Comparison of ENCODE assay signal across 20 cellular contexts in genomic region chr3:52367891-52368880, GRCh38. TPM values are rescaled to one million over a fixed set of nuclear protein-coding genes. Genes with fewer than 3 reads are reported as not detected.
DNase-seq lines count a peak whose midpoint lies in the region; ATAC-seq lines count a peak whose summit lies in the region.
"Had no signal": no experiment of that assay in that cellular context is flagged by ENCODE, and none has a peak within 500 bp of the region (broad histone marks: within the 10 kb centered on the region; RNA-seq: fewer than 3 reads in every experiment).

No MANE protein-coding gene starts in this region.

- H3K27ac Mint-ChIP-seq in effector memory CD8-positive, alpha-beta T cell, result peak overlapping the region; percentile 44 to 81
- H3K27ac Mint-ChIP-seq: activated CD4-positive, alpha-beta memory T cell treated with anti-CD3 and anti-CD28 coated beads, Interleukin-2, amount 10 ng/mL, durations not matched to agents 7 days and 5 days; activated naive CD8-positive, alpha-beta T cell; B cell had no signal

- DNase-seq in amygdala (lab: John Stamatoyannopoulos, UW) (peak in 36 of 56 donors; percentile 7 to 70 (median 41)), left kidney (ENCODE audit: low read depth, low spot score) (peak; percentile 24), sciatic nerve (ENCODE audit: low spot score) (no peak), posterior vena cava (ENCODE audit: low spot score) (no peak), NCI-H2196 (lab: John Stamatoyannopoulos, UW; ENCODE audit: unreplicated experiment) (no peak)
- no peak for DNase-seq in effector memory CD8-positive, alpha-beta T cell
- no peak for DNase-seq in effector CD8-positive, alpha-beta T cell (lab: John Stamatoyannopoulos, UW)
- DNase-seq: activated CD4-positive, alpha-beta memory T cell treated with anti-CD3 and anti-CD28 coated beads, Interleukin-2, amount 10 ng/mL, durations not matched to agents 7 days and 5 days; activated T-cell treated with anti-CD3 and anti-CD28 coated beads, Interleukin-2, amount 50 U/mL, for 48 hours; Calu3; GDM1; Karpas-422; left ventricle myocardium superior; NCI-H1092 treated with DMSO at 0.1 percent for 48 hours; NCI-H2107; PC-9; stimulated activated CD4-positive, alpha-beta T cell treated with anti-CD3 and anti-CD28 coated beads, Interleukin-4, amount 100 ng/mL, for 4 hours; T-helper 2 cell had no signal

- no peak for ATAC-seq in effector memory CD8-positive, alpha-beta T cell (replicated peaks)
- ATAC-seq in sciatic nerve, result peak; percentile 43
- ATAC-seq: left ventricle myocardium superior had no signal

- H3K27me3 Mint-ChIP-seq in effector memory CD8-positive, alpha-beta T cell, result no peaks in the 10 kb centered on the region
- H3K27me3 Mint-ChIP-seq: activated CD4-positive, alpha-beta memory T cell treated with anti-CD3 and anti-CD28 coated beads, Interleukin-2, amount 10 ng/mL, durations not matched to agents 7 days and 5 days; activated naive CD8-positive, alpha-beta T cell; B cell had no signal

- peaks cover 26% of the 10 kb centered on the region for H3K36me3 Mint-ChIP-seq in effector memory CD8-positive, alpha-beta T cell (ENCODE audit: insufficient read depth)
- H3K36me3 Mint-ChIP-seq: activated naive CD8-positive, alpha-beta T cell had no signal

- no peak overlapping the region for H3K4me3 Mint-ChIP-seq in effector memory CD8-positive, alpha-beta T cell
- H3K4me3 Mint-ChIP-seq: activated CD4-positive, alpha-beta memory T cell treated with anti-CD3 and anti-CD28 coated beads, Interleukin-2, amount 10 ng/mL, durations not matched to agents 7 days and 5 days; activated naive CD8-positive, alpha-beta T cell; B cell had no signal

- H3K4me1 Mint-ChIP-seq in effector memory CD8-positive, alpha-beta T cell (ENCODE audit: low read depth in 2 of 2), result peaks cover 0 to 7% of the 10 kb centered on the region in 2 donors

- intact Hi-C loops in sciatic nerve (cut with DNase I), result no loop called here
- intact Hi-C loops in posterior vena cava (cut with DNase I), result no loop called here

- no peaks in the 10 kb centered on the region for H3K9me3 Mint-ChIP-seq in effector memory CD8-positive, alpha-beta T cell
- H3K9me3 Mint-ChIP-seq: activated CD4-positive, alpha-beta memory T cell treated with anti-CD3 and anti-CD28 coated beads, Interleukin-2, amount 10 ng/mL, durations not matched to agents 7 days and 5 days had no signal

RNA-seq across cellular contexts. Expression of gene BAP1, which starts 41.6 kb away (rescaled TPM):
- total RNA-seq in sciatic nerve, result 59.5 TPM
- total RNA-seq in posterior vena cava, result 10 to 100 TPM; 53.0 to 55.1 TPM

RNA-seq across cellular contexts. Expression of gene PHF7, which starts 42.3 kb away (rescaled TPM):
- 11.4 TPM for total RNA-seq in sciatic nerve
- 1 to 10 TPM; 6.4 to 9.2 TPM for total RNA-seq in posterior vena cava

RNA-seq across cellular contexts. Expression of gene DNAH1, which starts 52.1 kb away (rescaled TPM):
- total RNA-seq in sciatic nerve (20.1 TPM), posterior vena cava (1 to 10 TPM; 7.2 to 9.4 TPM)

Comparison
In these comparisons a context has a peak if more than half of its experiments do, and no peak if none do; other contexts are left out.
1. DNase-seq: peak in amygdala (36 of 56) and left kidney (single experiment); none in effector memory CD8-positive, alpha-beta T cell (0 of 3), sciatic nerve (single experiment), posterior vena cava (single experiment), effector CD8-positive, alpha-beta T cell (single experiment) and NCI-H2196 (single experiment).